ENCODE assay signal across 23 cellular contexts in the genomic region with DNA sequence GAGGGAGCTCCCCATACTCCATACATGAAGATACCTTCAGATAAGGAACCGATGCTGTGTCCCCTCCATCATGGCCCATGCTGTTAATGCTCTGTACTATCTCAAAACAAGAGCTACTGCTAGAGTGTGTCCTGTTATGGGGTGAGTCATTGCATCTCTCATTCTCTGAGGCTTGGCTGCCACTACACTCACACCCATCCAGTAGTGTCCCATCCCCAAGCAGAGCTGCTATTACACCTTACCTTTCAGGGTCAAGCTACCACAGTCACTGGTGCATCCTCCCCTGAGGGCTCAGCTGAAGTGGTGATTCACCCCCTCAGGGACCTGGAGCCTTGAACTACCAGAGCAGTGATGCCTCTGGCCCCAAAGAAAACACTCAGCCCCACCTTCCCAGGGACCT.
"Had no signal": no experiment of that assay in that cellular context is flagged by ENCODE, and none has a peak within 500 bp of the region (broad histone marks: within the 10 kb centered on the region; RNA-seq: fewer than 3 reads in every experiment).

No MANE protein-coding gene starts in this region.

- H3K36me3 ChIP-seq: right atrium auricular region, stomach, suprapubic skin, transverse colon, uterus had no signal

- H3K4me1 Mint-ChIP-seq: activated CD4-positive, alpha-beta memory T cell treated with anti-CD3 and anti-CD28 coated beads, Interleukin-2, amount 10 ng/mL, durations not matched to agents 7 days and 5 days; activated CD8-positive, alpha-beta memory T cell treated with anti-CD3 and anti-CD28 coated beads, Interleukin-2, amount 10 ng/mL, durations not matched to agents 7 days and 5 days; activated naive CD4-positive, alpha-beta T cell treated with anti-CD3 and anti-CD28 coated beads, Interleukin-2, amount 10 ng/mL, durations not matched to agents 7 days and 5 days; mesothelial cell of epicardium; naive thymus-derived CD8-positive, alpha-beta T cell had no signal

- H3K4me3 Mint-ChIP-seq: activated CD4-positive, alpha-beta memory T cell treated with anti-CD3 and anti-CD28 coated beads, Interleukin-2, amount 10 ng/mL, durations not matched to agents 7 days and 5 days; activated CD8-positive, alpha-beta memory T cell treated with anti-CD3 and anti-CD28 coated beads, Interleukin-2, amount 10 ng/mL, durations not matched to agents 7 days and 5 days; activated naive CD4-positive, alpha-beta T cell treated with anti-CD3 and anti-CD28 coated beads, Interleukin-2, amount 10 ng/mL, durations not matched to agents 7 days and 5 days; dendritic cell treated with granulocyte-macrophage colony-stimulating factor and Interleukin-4, amounts not matched to agents 40 ng/mL and 50 ng/mL, for 4 days; mesothelial cell of epicardium; T-helper 1 cell treated with Interleukin-12 subunit alpha and Interleukin-12 subunit beta and Interleukin-4 antibody, amounts not matched to agents 30 μg/mL and 1 μg/mL, for 36 hours had no signal

- H3K27me3 ChIP-seq: body of pancreas, right atrium auricular region, stomach, suprapubic skin, transverse colon, uterus had no signal

- H3K36me3 Mint-ChIP-seq: activated CD8-positive, alpha-beta memory T cell treated with anti-CD3 and anti-CD28 coated beads, Interleukin-2, amount 10 ng/mL, durations not matched to agents 7 days and 5 days; activated naive CD4-positive, alpha-beta T cell treated with anti-CD3 and anti-CD28 coated beads, Interleukin-2, amount 10 ng/mL, durations not matched to agents 7 days and 5 days had no signal

- H3K4me3 ChIP-seq: body of pancreas, psoas muscle, right atrium auricular region, stomach, suprapubic skin, transverse colon, uterus had no signal

- H3K27ac ChIP-seq: body of pancreas, psoas muscle, right atrium auricular region, stomach, suprapubic skin, transverse colon, uterus had no signal

- H3K4me1 ChIP-seq: body of pancreas, psoas muscle, right atrium auricular region, stomach, suprapubic skin, transverse colon, uterus had no signal

- H3K27ac Mint-ChIP-seq: activated CD4-positive, alpha-beta memory T cell treated with anti-CD3 and anti-CD28 coated beads, Interleukin-2, amount 10 ng/mL, durations not matched to agents 7 days and 5 days; activated CD8-positive, alpha-beta memory T cell treated with anti-CD3 and anti-CD28 coated beads, Interleukin-2, amount 10 ng/mL, durations not matched to agents 7 days and 5 days; activated naive CD4-positive, alpha-beta T cell treated with anti-CD3 and anti-CD28 coated beads, Interleukin-2, amount 10 ng/mL, durations not matched to agents 7 days and 5 days; dendritic cell treated with granulocyte-macrophage colony-stimulating factor and Interleukin-4, amounts not matched to agents 40 ng/mL and 50 ng/mL, for 4 days; mesothelial cell of epicardium; naive thymus-derived CD8-positive, alpha-beta T cell; T-helper 1 cell treated with Interleukin-12 subunit alpha and Interleukin-12 subunit beta and Interleukin-4 antibody, amounts not matched to agents 30 μg/mL and 1 μg/mL, for 36 hours had no signal

- ATAC-seq: activated CD8-positive, alpha-beta memory T cell treated with anti-CD3 and anti-CD28 coated beads, Interleukin-2, amount 10 ng/mL, durations not matched to agents 7 days and 5 days; body of pancreas; left ventricle myocardium superior; naive thymus-derived CD8-positive, alpha-beta T cell; psoas muscle had no signal

- DNase-seq: activated CD4-positive, alpha-beta memory T cell treated with anti-CD3 and anti-CD28 coated beads, Interleukin-2, amount 10 ng/mL, durations not matched to agents 7 days and 5 days; activated CD4-positive, alpha-beta T cell treated with anti-CD3 and anti-CD28 coated beads for 48 hours; activated CD4-positive, CD25-positive, alpha-beta regulatory T cell; activated CD8-positive, alpha-beta memory T cell treated with anti-CD3 and anti-CD28 coated beads, Interleukin-2, amount 10 ng/mL, durations not matched to agents 7 days and 5 days; activated effector memory CD4-positive, alpha-beta T cell treated with anti-CD3 and anti-CD28 coated beads, Interleukin-2, amount 50 U/mL, for 16 hours; activated naive CD4-positive, alpha-beta T cell treated with anti-CD3 and anti-CD28 coated beads, Interleukin-2, amount 10 ng/mL, durations not matched to agents 7 days and 5 days; activated T-cell treated with anti-CD3 and anti-CD28 coated beads for 4 hours; body of pancreas; effector CD8-positive, alpha-beta T cell; hippocampal formation; left ventricle myocardium superior; mammary epithelial cell; naive thymus-derived CD8-positive, alpha-beta T cell; stimulated activated CD4-positive, alpha-beta T cell treated with anti-CD3 and anti-CD28 coated beads, Interleukin-4, amount 100 ng/mL, for 24 hours; stomach; transverse colon; uterus had no signal

- H3K27me3 Mint-ChIP-seq: activated CD4-positive, alpha-beta memory T cell treated with anti-CD3 and anti-CD28 coated beads, Interleukin-2, amount 10 ng/mL, durations not matched to agents 7 days and 5 days; activated CD8-positive, alpha-beta memory T cell treated with anti-CD3 and anti-CD28 coated beads, Interleukin-2, amount 10 ng/mL, durations not matched to agents 7 days and 5 days; activated naive CD4-positive, alpha-beta T cell treated with anti-CD3 and anti-CD28 coated beads, Interleukin-2, amount 10 ng/mL, durations not matched to agents 7 days and 5 days; dendritic cell treated with granulocyte-macrophage colony-stimulating factor and Interleukin-4, amounts not matched to agents 40 ng/mL and 50 ng/mL, for 4 days had no signal
